In genomic region chr11:93197383-93198220, GRCh38 we compare ENCODE assay signal across 8 cellular contexts.
DNase-seq lines count a peak whose midpoint lies in the region; ATAC-seq and TF ChIP-seq lines count a peak whose summit lies in the region.

SLC36A4 (minus strand) TSS chr11:93197991; CDS start chr11:93197832, 159 bp downstream.

- H3K4me3 ChIP-seq in AG10803 (ENCODE audit: low read length): peak within 1 kb of the TSS; percentile 80

- H3K27ac ChIP-seq in cingulate gyrus (ENCODE audit: low read depth, low read length) (peak within 1 kb of the TSS; percentile 95), layer of hippocampus (ENCODE audit: low read depth, low read length) (peak within 1 kb of the TSS; percentile 95)

- DNase-seq in AG10803 (ENCODE audit: low read depth): peak; percentile 98
- DNase-seq in NCI-H446 treated with DMSO at 0.1 percent for 48 hours (lab: John Stamatoyannopoulos, UW): peak; percentile 84
- peak; percentile 91 for DNase-seq in activated CD4-positive, alpha-beta T cell treated with anti-CD3 and anti-CD28 coated beads for 48 hours
- DNase-seq in stimulated activated CD4-positive, alpha-beta T cell treated with anti-CD3 and anti-CD28 coated beads, Interleukin-1b, Interleukin-23, amount 100 ng/mL, for 24 hours (ENCODE audit: low read depth in 4 of 4, low spot score in 1 of 4): peak; percentile 64 to 80 (median 72)

- ATAC-seq in GM19043 (IDR thresholded peaks at IDR 0.05; ENCODE audit: low read depth, unreplicated experiment) (peak; percentile 82), HG03354 (IDR thresholded peaks at IDR 0.05; ENCODE audit: poor library complexity, severe bottlenecking, unreplicated experiment) (peak; percentile 88)

- no peak for TF ChIP-seq CTCF in AG10803 (conservative IDR thresholded peaks at IDR 0.05; ENCODE audit: low read length)

- H3K27me3 ChIP-seq in layer of hippocampus (ENCODE audit: control insufficient read depth, insufficient read depth, low read length): no peaks in the 10 kb centered on the region

Comparison
In these comparisons a context has a peak if more than half of its experiments do, and no peak if none do; other contexts are left out.
1. Peak in every context shown above with its lines: DNase-seq, ATAC-seq, H3K4me3 ChIP-seq and H3K27ac ChIP-seq.